ENCODE assay signal across 14 cellular contexts in the genomic region with DNA sequence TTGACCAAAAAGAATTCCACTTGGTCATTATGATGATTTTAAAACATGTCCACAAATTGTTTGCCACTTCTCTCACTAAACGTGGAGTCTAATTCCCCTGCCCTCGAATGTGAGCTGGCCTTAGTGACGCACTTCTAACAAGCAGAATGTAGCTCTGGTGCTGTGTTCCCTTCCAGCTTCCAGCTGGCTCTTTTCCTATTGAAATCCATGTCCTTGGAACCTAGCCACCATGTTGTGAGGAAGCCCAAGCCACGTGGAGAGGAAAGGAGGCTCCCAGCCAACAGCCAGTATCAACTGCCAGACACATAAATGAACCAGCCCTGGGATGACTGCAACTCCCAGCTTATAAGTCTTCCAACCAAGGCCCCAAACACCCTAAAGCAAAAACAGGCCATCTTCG. TPM values are rescaled to one million over a fixed set of nuclear protein-coding genes. Genes with fewer than 3 reads are reported as not detected.
DNase-seq lines count a peak whose midpoint lies in the region; ATAC-seq and TF ChIP-seq lines count a peak whose summit lies in the region.
"Had no signal": no experiment of that assay in that cellular context is flagged by ENCODE, and none has a peak within 500 bp of the region (broad histone marks: within the 10 kb centered on the region; RNA-seq: fewer than 3 reads in every experiment).

No MANE protein-coding gene starts in this region.

- H3K4me3 ChIP-seq in cardiac fibroblast (replicated peaks in 1 of 2; ENCODE audit: low read depth in 2 of 2, low read length in 2 of 2): no peak overlapping the region
- H3K4me3 ChIP-seq: upper lobe of left lung had no signal

- in situ Hi-C loops in GM13977 (cut with MboI; ENCODE audit: low pct_unique_long_range_greater_than_20kb, low sequenced_read_pairs, unreplicated experiment): no loop called here

- ATAC-seq in left lobe of liver: peak; percentile 83
- ATAC-seq: effector memory CD8-positive, alpha-beta T cell had no signal

- DNase-seq in NCI-H1092 treated with DMSO at 0.1 percent for 48 hours (lab: John Stamatoyannopoulos, UW): peak; percentile 9
- no peak for DNase-seq in NCI-H1092 (lab: John Stamatoyannopoulos, UW)
- peak; percentile 43 to 93 for DNase-seq in cardiac fibroblast (ENCODE audit: low read depth in 2 of 2)
- peak; percentile 92 for DNase-seq in left lobe of liver (ENCODE audit: low spot score)
- peak; percentile 62 for DNase-seq in superior temporal gyrus (ENCODE audit: extremely low spot score)
- DNase-seq in GM03348 (ENCODE audit: low spot score): no peak
- no peak for DNase-seq in GM13977 (ENCODE audit: low spot score)
- DNase-seq in stimulated activated CD4-positive, alpha-beta T cell treated with anti-CD3 and anti-CD28 coated beads, Interleukin-4, amount 100 ng/mL, for 24 hours: no peak
- DNase-seq: activated gamma-delta T cell treated with Interleukin-2 at 50 U/mL for 16 hours; CD4-positive, alpha-beta memory T cell; effector memory CD8-positive, alpha-beta T cell; GDM1; glutamatergic neuron; upper lobe of left lung had no signal

- TF ChIP-seq CTCF in cardiac fibroblast (IDR thresholded peaks at IDR 0.05; ENCODE audit: low read depth, low read length): no peak
- no peak for TF ChIP-seq CTCF in GM13977 (IDR thresholded peaks at IDR 0.05; ENCODE audit: extremely low read depth, insufficient read depth, missing control alignments)

RNA-seq across cellular contexts. Expression of gene CEBPA, which starts 23.6 kb away (rescaled TPM):
- 185 TPM for total RNA-seq in left lobe of liver

RNA-seq across cellular contexts. Expression of gene CEBPG, which starts 47.6 kb away (rescaled TPM):
- total RNA-seq in left lobe of liver: 15.5 TPM

Comparison
In these comparisons a context has a peak if more than half of its experiments do, and no peak if none do; other contexts are left out.
1. DNase-seq: peak in NCI-H1092 treated with DMSO at 0.1 percent for 48 hours (single experiment), cardiac fibroblast (2 of 2), left lobe of liver (single experiment) and superior temporal gyrus (single experiment); none in NCI-H1092 (single experiment), GM03348 (single experiment), GM13977 (single experiment) and stimulated activated CD4-positive, alpha-beta T cell treated with anti-CD3 and anti-CD28 coated beads, Interleukin-4, amount 100 ng/mL, for 24 hours (single experiment).